19 cellular contexts compared by ENCODE assay signal in the genomic region with DNA sequence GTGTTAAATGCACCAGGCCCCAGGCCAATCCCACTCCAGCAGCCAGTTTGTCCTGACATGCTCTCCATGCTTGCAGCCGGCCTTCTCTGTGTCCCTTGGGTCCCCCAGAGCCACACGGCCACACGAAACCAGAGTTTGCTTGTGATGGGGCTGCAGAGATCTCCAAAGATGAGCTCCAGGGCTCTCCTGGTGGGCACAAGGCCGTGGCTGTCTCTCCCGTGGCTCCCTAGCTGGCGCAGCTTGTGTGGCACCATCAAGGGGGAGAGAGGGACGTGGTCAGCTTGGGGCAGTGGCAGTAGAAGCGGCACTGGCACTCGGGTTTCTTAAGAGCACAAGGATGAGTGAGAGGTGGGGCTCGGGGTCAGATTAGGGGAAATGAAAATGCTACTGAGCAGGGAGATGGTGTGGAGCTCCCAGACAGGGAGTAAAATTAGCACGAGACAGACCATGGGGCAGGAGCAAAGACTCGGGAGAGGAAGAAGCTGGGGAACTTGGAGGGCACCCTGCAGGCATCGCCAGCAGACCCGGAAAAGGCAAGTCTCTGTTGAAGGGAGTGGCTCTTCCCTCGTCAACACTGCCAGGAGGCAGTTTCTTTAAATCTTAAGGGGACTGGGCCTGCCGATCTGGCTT.
"Had no signal": no experiment of that assay in that cellular context is flagged by ENCODE, and none has a peak within 500 bp of the region (broad histone marks: within the 10 kb centered on the region; RNA-seq: fewer than 3 reads in every experiment).

No MANE protein-coding gene starts in this region.

- H3K27me3 ChIP-seq: cardiac muscle cell, neutrophil had no signal

- H3K79me2 ChIP-seq: parathyroid adenoma had no signal

- H3K4me1 ChIP-seq: parathyroid adenoma had no signal

- H3K36me3 ChIP-seq: cardiac muscle cell, neutrophil had no signal

- H3K27ac ChIP-seq: cardiac muscle cell, neutrophil, parathyroid adenoma had no signal

- H3K9me3 ChIP-seq: neutrophil had no signal

- H2AFZ ChIP-seq: parathyroid adenoma had no signal

- H3K4me1 Mint-ChIP-seq: activated CD4-positive, alpha-beta T cell treated with anti-CD3 and anti-CD28 coated beads, Interleukin-2, amount 10 ng/mL, durations not matched to agents 24 days and 14 days; activated naive CD8-positive, alpha-beta T cell treated with anti-CD3 and anti-CD28 coated beads, Interleukin-2, amount 10 ng/mL, durations not matched to agents 7 days and 5 days; natural killer cell; T-cell had no signal

- H3K9ac ChIP-seq: parathyroid adenoma had no signal

- H3K27me3 Mint-ChIP-seq: activated CD4-positive, alpha-beta T cell treated with anti-CD3 and anti-CD28 coated beads, Interleukin-2, amount 10 ng/mL, durations not matched to agents 24 days and 14 days; activated CD8-positive, alpha-beta T cell treated with anti-CD3 and anti-CD28 coated beads for 36 hours; activated naive CD8-positive, alpha-beta T cell treated with anti-CD3 and anti-CD28 coated beads, Interleukin-2, amount 10 ng/mL, durations not matched to agents 7 days and 5 days; activated T-cell treated with anti-CD3 and anti-CD28 coated beads, Interleukin-2, amount 50 U/mL, for 24 hours; T-cell had no signal

- H3K9me3 Mint-ChIP-seq: activated CD4-positive, alpha-beta T cell treated with anti-CD3 and anti-CD28 coated beads, Interleukin-2, amount 10 ng/mL, durations not matched to agents 24 days and 14 days; activated CD8-positive, alpha-beta T cell treated with anti-CD3 and anti-CD28 coated beads for 36 hours; activated naive CD8-positive, alpha-beta T cell treated with anti-CD3 and anti-CD28 coated beads, Interleukin-2, amount 10 ng/mL, durations not matched to agents 7 days and 5 days; activated T-cell treated with anti-CD3 and anti-CD28 coated beads, Interleukin-2, amount 50 U/mL, for 24 hours; activated T-helper 2 cell treated with anti-CD3 and anti-CD28 coated beads, Interferon-gamma antibody, Interleukin-2, Interleukin-4, amounts not matched to agents 10 μg/mL and 5 μg/mL and 100 μg/mL, durations not matched to agents 14 hours and 24 hours and 36 hours; natural killer cell; T-cell had no signal

- H3K27ac Mint-ChIP-seq: activated CD4-positive, alpha-beta T cell treated with anti-CD3 and anti-CD28 coated beads, Interleukin-2, amount 10 ng/mL, durations not matched to agents 24 days and 14 days; activated CD8-positive, alpha-beta T cell treated with anti-CD3 and anti-CD28 coated beads for 36 hours; activated naive CD8-positive, alpha-beta T cell treated with anti-CD3 and anti-CD28 coated beads, Interleukin-2, amount 10 ng/mL, durations not matched to agents 7 days and 5 days; activated T-cell treated with anti-CD3 and anti-CD28 coated beads, Interleukin-2, amount 50 U/mL, for 24 hours; activated T-helper 2 cell treated with anti-CD3 and anti-CD28 coated beads, Interferon-gamma antibody, Interleukin-2, Interleukin-4, amounts not matched to agents 10 μg/mL and 5 μg/mL and 100 μg/mL, durations not matched to agents 14 hours and 24 hours and 36 hours; natural killer cell; T-cell had no signal

- H3K4me3 Mint-ChIP-seq: activated CD4-positive, alpha-beta T cell treated with anti-CD3 and anti-CD28 coated beads, Interleukin-2, amount 10 ng/mL, durations not matched to agents 24 days and 14 days; activated CD8-positive, alpha-beta T cell treated with anti-CD3 and anti-CD28 coated beads for 36 hours; activated naive CD8-positive, alpha-beta T cell treated with anti-CD3 and anti-CD28 coated beads, Interleukin-2, amount 10 ng/mL, durations not matched to agents 7 days and 5 days; activated T-cell treated with anti-CD3 and anti-CD28 coated beads, Interleukin-2, amount 50 U/mL, for 24 hours; natural killer cell; T-cell had no signal

- H3K36me3 Mint-ChIP-seq: activated naive CD8-positive, alpha-beta T cell treated with anti-CD3 and anti-CD28 coated beads, Interleukin-2, amount 10 ng/mL, durations not matched to agents 7 days and 5 days; natural killer cell; T-cell had no signal

- ATAC-seq: activated CD8-positive, alpha-beta T cell treated with anti-CD3 and anti-CD28 coated beads for 36 hours; natural killer cell; T-cell had no signal

- H3K4me3 ChIP-seq: cardiac muscle cell had no signal

- DNase-seq: activated CD4-positive, alpha-beta T cell treated with anti-CD3 and anti-CD28 coated beads, Interleukin-2, amount 10 ng/mL, durations not matched to agents 24 days and 14 days; activated CD4-positive, CD25-positive, alpha-beta regulatory T cell; activated CD8-positive, alpha-beta T cell treated with anti-CD3 and anti-CD28 coated beads for 36 hours; activated naive CD4-positive, alpha-beta T cell treated with Interleukin-2 at 50 U/mL for 16 hours; activated naive CD8-positive, alpha-beta T cell treated with anti-CD3 and anti-CD28 coated beads, Interleukin-2, amount 10 ng/mL, durations not matched to agents 7 days and 5 days; activated T-cell treated with anti-CD3 and anti-CD28 coated beads, Interleukin-2, amount 50 U/mL, for 24 hours; foreskin melanocyte; kidney glomerular epithelial cell; natural killer cell; retina; stimulated activated CD4-positive, alpha-beta T cell treated with anti-CD3 and anti-CD28 coated beads, Interleukin-12 subunit alpha, Interleukin-12 subunit beta, amount 100 ng/mL, for 4 hours; stimulated activated CD4-positive, alpha-beta T cell treated with anti-CD3 and anti-CD28 coated beads, Interleukin-2, amount 100 ng/mL, for 24 hours; stimulated activated naive CD4-positive, alpha-beta T cell treated with Interleukin-2 at 50 U/mL for 16 hours; T-cell; trophoblast cell had no signal
